ENCODE assay signal across 19 cellular contexts in genomic region chr10:126229701-126230100, GRCh38.
"Had no signal": no experiment of that assay in that cellular context is flagged by ENCODE, and none has a peak within 500 bp of the region (broad histone marks: within the 10 kb centered on the region; RNA-seq: fewer than 3 reads in every experiment).

No MANE protein-coding gene starts in this region.

- H3K4me1 ChIP-seq: adrenal gland had no signal

- H3K4me1 Mint-ChIP-seq: activated naive CD8-positive, alpha-beta T cell treated with anti-CD3 and anti-CD28 coated beads, Interleukin-2, amount 10 ng/mL, durations not matched to agents 7 days and 5 days had no signal

- H3K27me3 Mint-ChIP-seq: activated naive CD8-positive, alpha-beta T cell treated with anti-CD3 and anti-CD28 coated beads, Interleukin-2, amount 10 ng/mL, durations not matched to agents 7 days and 5 days had no signal

- H3K27ac Mint-ChIP-seq: activated CD8-positive, alpha-beta T cell treated with anti-CD3 and anti-CD28 coated beads for 36 hours; activated naive CD8-positive, alpha-beta T cell treated with anti-CD3 and anti-CD28 coated beads, Interleukin-2, amount 10 ng/mL, durations not matched to agents 7 days and 5 days; T-helper 1 cell treated with Interleukin-12 subunit alpha and Interleukin-12 subunit beta and Interleukin-4 antibody, amounts not matched to agents 30 μg/mL and 1 μg/mL, for 36 hours had no signal

- H3K4me3 Mint-ChIP-seq: activated CD8-positive, alpha-beta T cell treated with anti-CD3 and anti-CD28 coated beads for 36 hours; activated naive CD8-positive, alpha-beta T cell treated with anti-CD3 and anti-CD28 coated beads, Interleukin-2, amount 10 ng/mL, durations not matched to agents 7 days and 5 days; T-helper 1 cell treated with Interleukin-12 subunit alpha and Interleukin-12 subunit beta and Interleukin-4 antibody, amounts not matched to agents 30 μg/mL and 1 μg/mL, for 36 hours had no signal

- DNase-seq: activated CD4-positive, alpha-beta T cell treated with anti-CD3 and anti-CD28 coated beads for 4 hours; activated CD8-positive, alpha-beta memory T cell treated with anti-CD3 and anti-CD28 coated beads, Interleukin-2, amount 50 U/mL, for 4 hours; activated CD8-positive, alpha-beta T cell treated with anti-CD3 and anti-CD28 coated beads for 36 hours; activated naive CD4-positive, alpha-beta T cell treated with anti-CD3 and anti-CD28 coated beads, Interleukin-2, amount 50 U/mL, for 16 hours; activated naive CD8-positive, alpha-beta T cell treated with anti-CD3 and anti-CD28 coated beads, Interleukin-2, amount 10 ng/mL, durations not matched to agents 7 days and 5 days; adrenal gland; anterior cingulate cortex; central memory CD4-positive, alpha-beta T cell; Karpas-422; NCI-H187 treated with DMSO at 0.1 percent for 48 hours; NCI-H510A treated with DMSO at 0.1 percent for 48 hours; NK-92 treated with Interleukin-12 subunit alpha and Interleukin-12 subunit beta, amount 100 ng/mL, for 24 hours; OCI-M1; Right ventricle myocardium superior; SJCRH30 had no signal

- H3K36me3 ChIP-seq: adrenal gland, SJCRH30 had no signal

- H3K27me3 ChIP-seq: adrenal gland, SJCRH30 had no signal

- H3K36me3 Mint-ChIP-seq: activated naive CD8-positive, alpha-beta T cell treated with anti-CD3 and anti-CD28 coated beads, Interleukin-2, amount 10 ng/mL, durations not matched to agents 7 days and 5 days had no signal

- H3K9me3 ChIP-seq: adrenal gland, SJCRH30 had no signal

- FAIRE-seq: bronchial epithelial cell, K562 had no signal

- H3K9me3 Mint-ChIP-seq: activated CD8-positive, alpha-beta T cell treated with anti-CD3 and anti-CD28 coated beads for 36 hours had no signal

- H3K4me3 ChIP-seq: adrenal gland, K562, SJCRH30 had no signal

- H3K27ac ChIP-seq: adrenal gland, RWPE1, SJCRH30 had no signal
